11 cellular contexts compared by ENCODE assay signal in the genomic region with DNA sequence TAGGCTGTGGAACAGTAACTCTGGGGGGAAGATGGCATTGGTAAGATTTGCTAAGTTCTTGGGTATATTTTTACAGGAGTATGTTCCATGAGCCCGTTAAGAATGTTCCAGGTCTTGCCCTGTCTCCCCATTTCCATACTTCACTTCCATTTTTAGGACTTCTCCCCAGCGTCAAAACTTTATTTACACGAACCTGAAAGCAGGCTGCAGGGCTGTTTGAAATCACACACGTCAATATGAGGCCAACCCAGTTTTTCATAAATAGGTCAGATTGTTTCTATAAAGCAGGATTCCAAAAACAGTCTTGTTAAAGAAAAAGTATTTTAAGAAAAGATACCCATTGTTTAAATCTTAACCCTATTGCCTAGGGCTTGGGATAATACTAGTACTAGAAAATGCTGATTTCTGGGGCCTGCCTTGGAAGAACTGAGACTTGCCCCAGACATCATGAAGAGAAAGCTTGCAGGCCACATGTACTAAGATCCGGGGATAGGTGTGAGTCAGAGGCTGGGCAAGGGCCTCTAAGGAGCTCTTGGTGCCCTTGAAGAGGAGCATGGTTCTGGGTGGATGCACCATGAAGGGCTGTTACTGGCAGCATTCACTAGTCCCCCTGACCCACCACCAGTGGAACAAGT. TPM values are rescaled to one million over a fixed set of nuclear protein-coding genes. Genes with fewer than 3 reads are reported as not detected.
DNase-seq lines count a peak whose midpoint lies in the region; ATAC-seq, FAIRE-seq and TF ChIP-seq lines count a peak whose summit lies in the region.
"Had no signal": no experiment of that assay in that cellular context is flagged by ENCODE, and none has a peak within 500 bp of the region (broad histone marks: within the 10 kb centered on the region; RNA-seq: fewer than 3 reads in every experiment).

No MANE protein-coding gene starts in this region.

- peaks cover 36% of the 10 kb centered on the region for H3K36me3 ChIP-seq in BLaER1
- peaks cover 18% of the 10 kb centered on the region for H3K36me3 ChIP-seq in PC-3 (ENCODE audit: low read depth, low read length)
- peaks cover 0 to 3% of the 10 kb centered on the region in 2 experiments for H3K36me3 ChIP-seq in keratinocyte (ENCODE audit: control insufficient read depth in 2 of 2, extremely low read depth in 1 of 2, insufficient read depth in 2 of 2, low read length in 2 of 2)

- H2AFZ ChIP-seq in PC-3 (ENCODE audit: low read length) (no peak overlapping the region), keratinocyte (ENCODE audit: control insufficient read depth, low read length) (no peak overlapping the region)

- H3K27ac ChIP-seq in BLaER1 (no peak overlapping the region), PC-3 (ENCODE audit: low read length) (peak overlapping the region; percentile 19), keratinocyte (ENCODE audit: control insufficient read depth, insufficient read depth, low read length) (peak overlapping the region; percentile 36)
- H3K27ac ChIP-seq: SK-N-MC had no signal

- H3K27me3 ChIP-seq in BLaER1 = no peaks in the 10 kb centered on the region
- no peaks in the 10 kb centered on the region for H3K27me3 ChIP-seq in PC-3 (ENCODE audit: low read length)
- no peaks in the 10 kb centered on the region for H3K27me3 ChIP-seq in keratinocyte (ENCODE audit: control insufficient read depth, extremely low read depth, insufficient read depth, low read length)

- intact Hi-C loops in PC-3 (cut with micrococcal nuclease) = no loop called here

- peaks cover 94% of the 10 kb centered on the region for H4K20me1 ChIP-seq in BLaER1
- peaks cover 67% of the 10 kb centered on the region for H4K20me1 ChIP-seq in PC-3 (ENCODE audit: low read length)
- peaks cover 26% of the 10 kb centered on the region for H4K20me1 ChIP-seq in keratinocyte (ENCODE audit: control insufficient read depth, extremely low read depth, insufficient read depth, low read length)

- no peaks in the 10 kb centered on the region for H3F3A ChIP-seq in PC-3 (ENCODE audit: low read length, unreplicated experiment)

- DNase-seq in PC-3 (peak; percentile 48), keratinocyte (ENCODE audit: low read depth, low spot score) (no peak), DMS153 (lab: John Stamatoyannopoulos, UW) (no peak), NCI-H2107 treated with DMSO at 0.1 percent for 48 hours (lab: John Stamatoyannopoulos, UW; ENCODE audit: unreplicated experiment) (no peak), DMS153 treated with DMSO at 0.1 percent for 48 hours (lab: John Stamatoyannopoulos, UW; ENCODE audit: unreplicated experiment) (no peak)
- DNase-seq: kidney; stimulated activated CD4-positive, alpha-beta T cell treated with anti-CD3 and anti-CD28 coated beads, Interleukin-1b, Interleukin-23, amount 100 ng/mL, for 48 hours had no signal

- ATAC-seq in GM21786 (IDR thresholded peaks at IDR 0.05; ENCODE audit: unreplicated experiment) (peak; percentile 37), PC-3 (peak; percentile 27; the same call in 1 of the 2 replicates), HG02973 (IDR thresholded peaks at IDR 0.05; ENCODE audit: unreplicated experiment) (no peak)

- H3K4me1 ChIP-seq in BLaER1 (peaks cover 66% of the 10 kb centered on the region), PC-3 (ENCODE audit: insufficient read depth, low read length) (peaks cover 72% of the 10 kb centered on the region), keratinocyte (ENCODE audit: control insufficient read depth, extremely low read depth, insufficient read depth, low read length) (peaks cover 44% of the 10 kb centered on the region)

- no peak overlapping the region for H3K4me3 ChIP-seq in BLaER1
- no peak overlapping the region for H3K4me3 ChIP-seq in PC-3 (ENCODE audit: low read length)
- no peak overlapping the region for H3K4me3 ChIP-seq in keratinocyte (ENCODE audit: control insufficient read depth in 2 of 3, extremely low read depth in 1 of 3, insufficient read depth in 2 of 3, low read depth in 1 of 3, low read length in 3 of 3)
- H3K4me3 ChIP-seq: SK-N-MC had no signal

- peaks cover 100% of the 10 kb centered on the region for H3K79me2 ChIP-seq in PC-3 (ENCODE audit: low read length)
- peaks cover 100% of the 10 kb centered on the region for H3K79me2 ChIP-seq in keratinocyte (ENCODE audit: control insufficient read depth, insufficient read depth, low read length)

- H3K9ac ChIP-seq in BLaER1 (no peak overlapping the region), PC-3 (ENCODE audit: low read length) (no peak overlapping the region), keratinocyte (ENCODE audit: control insufficient read depth, extremely low read depth, insufficient read depth, low read length) (no peak overlapping the region)

- no peak for FAIRE-seq in keratinocyte (lab: Jason Lieb, UNC)
- FAIRE-seq: kidney had no signal

- TF ChIP-seq CTCF in PC-3 (conservative IDR thresholded peaks at IDR 0.05; ENCODE audit: low read depth, low read length) (no peak), keratinocyte (optimal IDR thresholded peaks at IDR 0.05 in 1 of 3, IDR thresholded peaks at IDR 0.05 in 1 of 3, conservative IDR thresholded peaks at IDR 0.05 in 1 of 3; ENCODE audit: extremely low read depth in 1 of 3, insufficient read depth in 2 of 3, low read length in 3 of 3) (no peak)

- CTCF ChIA-PET in PC-3 (lab: Charles Lee) = no interaction called here

- dilution Hi-C loops in keratinocyte (cut with MboI; ENCODE audit: extremely low pct_ligation_motif_present, low sequenced_read_pairs) = no loop called here

- no peaks in the 10 kb centered on the region for H3K9me2 ChIP-seq in PC-3 (replicated peaks; ENCODE audit: low read length)

- peak overlapping the region; percentile 48; the same call in 1 of the 2 replicates for H3K4me2 ChIP-seq in BLaER1
- no peak overlapping the region for H3K4me2 ChIP-seq in PC-3 (ENCODE audit: low read length)
- peak overlapping the region; percentile 23 for H3K4me2 ChIP-seq in keratinocyte (ENCODE audit: control insufficient read depth, extremely low read depth, insufficient read depth, low read depth, low read length)

- H3K9me1 ChIP-seq in keratinocyte (ENCODE audit: control insufficient read depth, extremely low read depth, insufficient read depth, low read length) = no peaks in the 10 kb centered on the region

- BruUV-seq in PC-3 (replicated peaks; lab: Mats Ljungman, UMichigan) = no TSS peak

- H3K9me3 ChIP-seq in BLaER1 = peaks cover 36% of the 10 kb centered on the region
- H3K9me3 ChIP-seq in PC-3 (ENCODE audit: low read length) = peaks cover 5% of the 10 kb centered on the region; the same call in 1 of the 2 replicates
- peaks cover 3% of the 10 kb centered on the region for H3K9me3 ChIP-seq in keratinocyte (ENCODE audit: control insufficient read depth, low read depth, low read length)

- POLR2A ChIA-PET in PC-3 (lab: Charles Lee; ENCODE audit: unreplicated experiment) = interaction anchor here (0.5 kb wide), 1 partner anchor 98 kb away, joined by 11 read pairs; no protein-coding TSS in a partner anchor

RNA-seq across cellular contexts. Expression of gene TRIO, which starts 24.2 kb away (rescaled TPM):
- total RNA-seq in PC-3 (2014; rRNA removed) = 211 and 271 TPM in 2 replicates
- 56.6 to 72.1 TPM (median 57.2 TPM) in 3 replicates for polyA plus RNA-seq in keratinocyte
- polyA plus RNA-seq in keratinocyte (2011; ENCODE audit: low read depth) = 54.4 TPM
- 42.3 and 46.0 TPM in 2 replicates for polyA plus RNA-seq in keratinocyte (2011; cell fraction: cytosol; rRNA removed)
- polyA plus RNA-seq in keratinocyte (2011; cell fraction: nucleus; rRNA removed) = 227 and 249 TPM in 2 replicates
- 33.9 and 54.9 TPM in 2 replicates for polyA plus RNA-seq in keratinocyte (2012; ENCODE audit: low replicate concordance)
- 358 to 455 TPM (median 446 TPM) in 3 replicates for polyA minus RNA-seq in keratinocyte
- 73.3 TPM for polyA minus RNA-seq in keratinocyte (2011; cell fraction: cytosol; rRNA and poly(A)+ RNA removed)
- 348 and 654 TPM in 2 replicates for polyA minus RNA-seq in keratinocyte (2011; cell fraction: nucleus; rRNA and poly(A)+ RNA removed)
